In the genomic region with DNA sequence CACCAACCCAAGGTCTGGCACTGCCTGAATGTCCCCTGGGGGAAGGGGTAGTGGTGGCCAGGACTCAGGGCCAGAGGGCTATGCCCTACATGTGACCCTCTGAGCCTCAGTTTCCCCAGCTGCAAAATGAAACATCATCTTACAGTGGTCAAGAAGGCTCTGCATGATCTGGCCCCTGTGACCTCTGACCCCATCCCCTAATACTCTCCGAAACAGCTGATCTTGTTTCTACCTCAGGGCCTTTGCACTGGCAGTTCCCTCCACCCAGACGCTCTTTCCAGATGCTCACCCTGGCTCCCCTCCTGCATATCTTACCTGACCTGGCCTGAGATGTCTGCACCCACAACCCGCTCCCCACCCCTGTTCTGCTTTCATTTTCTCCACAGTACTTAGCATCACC, we compare ENCODE assay signal across 23 cellular contexts. TPM values are rescaled to one million over a fixed set of nuclear protein-coding genes. Genes with fewer than 3 reads are reported as not detected.
DNase-seq lines count a peak whose midpoint lies in the region; ATAC-seq and TF ChIP-seq lines count a peak whose summit lies in the region.
"Had no signal": no experiment of that assay in that cellular context is flagged by ENCODE, and none has a peak within 500 bp of the region (broad histone marks: within the 10 kb centered on the region; RNA-seq: fewer than 3 reads in every experiment).

No MANE protein-coding gene starts in this region.

- no peak overlapping the region for H3K23ac ChIP-seq in mesenchymal stem cell (ENCODE audit: low read length in 2 of 2)

- H3K4ac ChIP-seq in mesenchymal stem cell (ENCODE audit: low read depth in 1 of 2, low read length in 2 of 2) = no peak overlapping the region

- no peak overlapping the region for H2AFZ ChIP-seq in mesenchymal stem cell (ENCODE audit: low read depth, low read length)

- H2AK5ac ChIP-seq in mesenchymal stem cell (ENCODE audit: low read length, severe bottlenecking) = no peak overlapping the region

- no peak overlapping the region for H3K4me2 ChIP-seq in mesenchymal stem cell (ENCODE audit: low read length, poor library complexity, severe bottlenecking)
- H3K4me2 ChIP-seq: A549 had no signal

- H3K79me1 ChIP-seq in mesenchymal stem cell (replicated peaks; ENCODE audit: low read length, poor library complexity, severe bottlenecking) = peaks cover 48% of the 10 kb centered on the region

- H2BK12ac ChIP-seq in mesenchymal stem cell (ENCODE audit: low read length in 2 of 2) = no peak overlapping the region

- H3K14ac ChIP-seq in mesenchymal stem cell (ENCODE audit: low read length in 2 of 2) = no peak overlapping the region

- WGBS in mesenchymal stem cell = 75% methylated on average over 3 of the region's 3 CpGs

- H3K36me3 Mint-ChIP-seq in chondrocyte (ENCODE audit: low read depth) = peaks cover 20% of the 10 kb centered on the region
- no peaks in the 10 kb centered on the region for H3K36me3 Mint-ChIP-seq in type B pancreatic cell
- H3K36me3 Mint-ChIP-seq: CD4-positive, alpha-beta memory T cell had no signal

- TF ChIP-seq CTCF in HEK293 (tag by site-specific recombination; IDR thresholded peaks at IDR 0.05) = no peak
- no peak for TF ChIP-seq CTCF in chondrocyte (IDR thresholded peaks at IDR 0.05)
- no peak for TF ChIP-seq CTCF in type B pancreatic cell (conservative IDR thresholded peaks at IDR 0.05)

- no peak for ATAC-seq in GM18517 (IDR thresholded peaks at IDR 0.05; ENCODE audit: unreplicated experiment)
- no peak for ATAC-seq in HG03108 (IDR thresholded peaks at IDR 0.05; ENCODE audit: unreplicated experiment)
- no peak for ATAC-seq in GM21367 (IDR thresholded peaks at IDR 0.05; ENCODE audit: unreplicated experiment)
- ATAC-seq: A549 had no signal

- H3K9me3 ChIP-seq in HEK293 (ENCODE audit: control insufficient read depth, insufficient read depth, low read depth, low read length) (no peaks in the 10 kb centered on the region), mesenchymal stem cell (ENCODE audit: control insufficient read depth, low read length) (no peaks in the 10 kb centered on the region)
- H3K9me3 ChIP-seq: A549, HAP-1 had no signal

- no peaks in the 10 kb centered on the region for H3K27me3 Mint-ChIP-seq in chondrocyte (ENCODE audit: low read depth)
- no peaks in the 10 kb centered on the region for H3K27me3 Mint-ChIP-seq in type B pancreatic cell
- H3K27me3 Mint-ChIP-seq: CD4-positive, alpha-beta memory T cell had no signal

- H3K27ac ChIP-seq in HEK293 (ENCODE audit: extremely low read depth, low read depth, low read length) (no peak overlapping the region), mesenchymal stem cell (ENCODE audit: low read length, poor library complexity, severe bottlenecking) (no peak overlapping the region)
- H3K27ac ChIP-seq: A549 had no signal

- no peaks in the 10 kb centered on the region for H3K9me3 Mint-ChIP-seq in chondrocyte (ENCODE audit: low read depth)
- H3K9me3 Mint-ChIP-seq in type B pancreatic cell = no peaks in the 10 kb centered on the region
- H3K9me3 Mint-ChIP-seq: CD4-positive, alpha-beta memory T cell had no signal

- H2BK5ac ChIP-seq in mesenchymal stem cell (ENCODE audit: low read depth, low read length, poor library complexity, severe bottlenecking) = no peak overlapping the region

- H2BK15ac ChIP-seq in mesenchymal stem cell (ENCODE audit: low read depth, poor library complexity, severe bottlenecking) = no peak overlapping the region

- no peak for DNase-seq in chondrocyte (ENCODE audit: low spot score)
- no peak for DNase-seq in mesenchymal stem cell
- DNase-seq in type B pancreatic cell (ENCODE audit: extremely low spot score, unreplicated experiment) = no peak
- DNase-seq: 8988T; ACHN; AML-193; C1 segment of cervical spinal cord; Calu3; CD4-positive, alpha-beta memory T cell; COR-L47; DMS53; DMS79 treated with DMSO at 0.1 percent for 48 hours; GF-D8; GOT3 had no signal

- H3K4me1 ChIP-seq in HEK293 (ENCODE audit: control insufficient read depth, insufficient read depth, low read length) = no peaks in the 10 kb centered on the region
- peaks cover 8% of the 10 kb centered on the region for H3K4me1 ChIP-seq in mesenchymal stem cell (ENCODE audit: control insufficient read depth, insufficient read depth, low read depth, low read length)
- H3K4me1 ChIP-seq: HAP-1 had no signal

- H3K18ac ChIP-seq in mesenchymal stem cell (ENCODE audit: low read depth in 1 of 2, low read length in 2 of 2) = no peak overlapping the region

- H4K8ac ChIP-seq in mesenchymal stem cell (ENCODE audit: low read length) = peak overlapping the region; percentile 27

- H2BK120ac ChIP-seq in mesenchymal stem cell (ENCODE audit: low read depth, low read length) = peak overlapping the region; percentile 8

- H3K27me3 ChIP-seq in mesenchymal stem cell (ENCODE audit: control insufficient read depth in 1 of 2, insufficient read depth in 1 of 2, low read length in 2 of 2) = no peaks in the 10 kb centered on the region

- H4K91ac ChIP-seq in mesenchymal stem cell (ENCODE audit: low read length) = no peak overlapping the region

- H3K4me1 Mint-ChIP-seq in chondrocyte (ENCODE audit: low read depth) (peaks cover 18% of the 10 kb centered on the region), type B pancreatic cell (ENCODE audit: unreplicated experiment) (peaks cover 11% of the 10 kb centered on the region)

- H3K27ac Mint-ChIP-seq in chondrocyte (ENCODE audit: unreplicated experiment) (peak overlapping the region; percentile 13), type B pancreatic cell (peak overlapping the region; percentile 40)

- no peak overlapping the region for H3K4me3 ChIP-seq in HEK293 (ENCODE audit: low read depth, low read length)
- H3K4me3 ChIP-seq in mesenchymal stem cell (ENCODE audit: insufficient read depth in 1 of 2, low read depth in 1 of 2, low read length in 2 of 2) = no peak overlapping the region
- H3K4me3 ChIP-seq: A549, HAP-1 had no signal

- H3K36me3 ChIP-seq in HEK293 (ENCODE audit: control insufficient read depth in 2 of 2, insufficient read depth in 1 of 2, low read length in 2 of 2) (peaks cover 0 to 23% of the 10 kb centered on the region in 2 experiments; a peak in 1 of 3 replicates), mesenchymal stem cell (ENCODE audit: control insufficient read depth in 1 of 2, insufficient read depth in 2 of 2, low read depth in 1 of 2, low read length in 2 of 2) (peaks cover 70 to 93% of the 10 kb centered on the region in 2 experiments)
- H3K36me3 ChIP-seq: HAP-1 had no signal

- POLR2A ChIA-PET in HEK293 (lab: Yijun Ruan, JAX) = no interaction called here

- CTCF ChIA-PET in HEK293 (lab: Yijun Ruan, JAX) = interaction anchor here (0.6 kb wide), 1 partner anchor 35 kb away, joined by 3 read pairs; no protein-coding TSS in a partner anchor

- H3K4me3 Mint-ChIP-seq in chondrocyte (ENCODE audit: unreplicated experiment) (no peak overlapping the region), type B pancreatic cell (no peak overlapping the region)
- H3K4me3 Mint-ChIP-seq: CD4-positive, alpha-beta memory T cell had no signal

- H3K9ac ChIP-seq in mesenchymal stem cell (ENCODE audit: low read length) = no peak overlapping the region

TF ChIP-seq in HEK293, 187 proteins besides CTCF, POLR2A, EP300 and RAD21:
- TF ChIP-seq SALL2 (tag by site-specific recombination; IDR thresholded peaks at IDR 0.05; ENCODE audit: borderline replicate concordance) (no peak), ZNF146 (tag by site-specific recombination; IDR thresholded peaks at IDR 0.05) (no peak), BCL11B (tag by site-specific recombination; IDR thresholded peaks at IDR 0.05; ENCODE audit: low read depth) (0 out of 2 replicates have a peak, but pooled peaks have one; percentile 37), ZNF623 (tag by site-specific recombination; IDR thresholded peaks at IDR 0.05) (peak; percentile 97)

RNA-seq across cellular contexts. Expression of gene PLXND1, which starts 21.8 kb away (rescaled TPM):
- total RNA-seq in chondrocyte (267 to 284 TPM (median 270 TPM) in 3 replicates), type B pancreatic cell (ENCODE audit: low replicate concordance) (56.9 and 71.0 TPM in 2 replicates)
- 288 TPM for polyA plus RNA-seq in mesenchymal stem cell (2013, experiment 1 of 2)
- polyA plus RNA-seq in mesenchymal stem cell (2013, experiment 2 of 2) = 288 TPM

RNA-seq across cellular contexts. Expression of gene H1-8, which starts 41.7 kb away (rescaled TPM):
- total RNA-seq in chondrocyte (not detected in 3 replicates), type B pancreatic cell (ENCODE audit: low replicate concordance) (not detected in 2 replicates)
- not detected for polyA plus RNA-seq in mesenchymal stem cell (2013, experiment 1 of 2)
- not detected for polyA plus RNA-seq in mesenchymal stem cell (2013, experiment 2 of 2)
- total RNA-seq: Calu3; CD4-positive, alpha-beta memory T cell; Daoy; G401 had no signal
- polyA plus RNA-seq: A549; BJ; CD4-positive, alpha-beta memory T cell had no signal

RNA-seq across cellular contexts. Expression of gene RHO, which starts 56.2 kb away (rescaled TPM):
- total RNA-seq in chondrocyte (not detected in 3 replicates), type B pancreatic cell (ENCODE audit: low replicate concordance) (not detected in 2 replicates)
- polyA plus RNA-seq in mesenchymal stem cell (2013, experiment 1 of 2) = not detected
- polyA plus RNA-seq in mesenchymal stem cell (2013, experiment 2 of 2) = not detected
- total RNA-seq: Calu3; CD4-positive, alpha-beta memory T cell; Daoy; G401 had no signal
- polyA plus RNA-seq: BJ; CD4-positive, alpha-beta memory T cell had no signal
